ENCODE assay signal across 19 cellular contexts in the genomic region with DNA sequence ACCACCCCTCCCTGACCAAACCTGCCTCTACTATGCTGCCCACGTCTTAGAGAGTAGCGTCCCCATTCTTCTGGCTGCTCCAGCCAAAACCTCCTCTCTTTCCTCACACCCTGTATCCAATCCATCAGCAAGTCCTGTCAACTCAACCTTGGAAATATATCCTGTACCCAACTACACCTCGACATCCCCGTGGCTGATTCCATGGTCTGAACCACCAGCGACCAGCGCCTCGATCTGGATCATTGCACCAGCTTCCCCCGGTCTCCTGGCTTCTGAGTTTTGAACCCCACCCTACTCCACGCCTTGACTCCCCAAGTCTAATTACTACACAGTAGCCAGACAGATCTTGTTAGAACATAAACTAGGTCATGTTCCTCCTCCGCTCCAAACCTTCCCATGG.
"Had no signal": no experiment of that assay in that cellular context is flagged by ENCODE, and none has a peak within 500 bp of the region (broad histone marks: within the 10 kb centered on the region; RNA-seq: fewer than 3 reads in every experiment).

No MANE protein-coding gene starts in this region.

- H3K36me3 Mint-ChIP-seq: naive B cell had no signal

- H3K27ac ChIP-seq: dorsolateral prefrontal cortex, heart left ventricle, right atrium auricular region, stomach, thoracic aorta had no signal

- DNase-seq: cortex of kidney; dorsolateral prefrontal cortex; effector CD8-positive, alpha-beta T cell; foreskin melanocyte; heart left ventricle; hippocampal formation; left colon; left ventricle myocardium superior; mesenchymal stem cell; naive B cell; small intestine; stimulated activated CD4-positive, alpha-beta T cell treated with anti-CD3 and anti-CD28 coated beads, Interleukin-12 subunit alpha, Interleukin-12 subunit beta, amount 100 ng/mL, for 4 hours; stimulated activated naive CD4-positive, alpha-beta T cell; stomach; substantia nigra; trophoblast cell had no signal

- H3K4me3 ChIP-seq: dorsolateral prefrontal cortex, heart left ventricle, lung, right atrium auricular region, stomach, thoracic aorta had no signal

- H3K9me3 Mint-ChIP-seq: naive B cell had no signal

- H3K27me3 ChIP-seq: dorsolateral prefrontal cortex, heart left ventricle, right atrium auricular region, stomach had no signal

- ATAC-seq: heart left ventricle, left colon, left ventricle myocardium superior had no signal

- H3K36me3 ChIP-seq: right atrium auricular region had no signal

- H3K9me3 ChIP-seq: heart left ventricle, right atrium auricular region, stomach, thoracic aorta had no signal
